ENCODE assay signal across 13 cellular contexts in genomic region chr11:65793144-65793581, GRCh38. TPM values are rescaled to one million over a fixed set of nuclear protein-coding genes. Genes with fewer than 3 reads are reported as not detected.
DNase-seq lines count a peak whose midpoint lies in the region; ATAC-seq, FAIRE-seq and TF ChIP-seq lines count a peak whose summit lies in the region.
"Had no signal": no experiment of that assay in that cellular context is flagged by ENCODE, and none has a peak within 500 bp of the region (broad histone marks: within the 10 kb centered on the region; RNA-seq: fewer than 3 reads in every experiment).

No MANE protein-coding gene starts in this region.

- no peak for TF ChIP-seq CTCF in foreskin keratinocyte (conservative IDR thresholded peaks at IDR 0.05)
- no peak for TF ChIP-seq CTCF in suprapubic skin (IDR thresholded peaks at IDR 0.05)

- no peaks in the 10 kb centered on the region for H3K4me1 ChIP-seq in foreskin keratinocyte
- peaks cover 55% of the 10 kb centered on the region for H3K4me1 ChIP-seq in suprapubic skin

- no peak for TF ChIP-seq EP300 in suprapubic skin (IDR thresholded peaks at IDR 0.05)

- no peak for TF ChIP-seq POLR2A in suprapubic skin (IDR thresholded peaks at IDR 0.05)
- no peak for TF ChIP-seq POLR2A in GM12891 (IDR thresholded peaks at IDR 0.05; ENCODE audit: low read depth, low read length)

- DNase-seq in NCI-H345 (lab: John Stamatoyannopoulos, UW): peak; percentile 57
- DNase-seq in NCI-H345 treated with DMSO at 0.1 percent for 48 hours (lab: John Stamatoyannopoulos, UW; ENCODE audit: unreplicated experiment): no peak
- peak; percentile 34 for DNase-seq in NCI-H774 (lab: John Stamatoyannopoulos, UW)
- DNase-seq in foreskin keratinocyte: peak; percentile 59 to 78
- peak; percentile 83 to 84 for DNase-seq in suprapubic skin (ENCODE audit: low spot score in 2 of 2)
- no peak for DNase-seq in GM12891 (ENCODE audit: insufficient read length, low spot score)
- DNase-seq: activated T-cell treated with anti-CD3 and anti-CD28 coated beads, Interleukin-2, amount 50 U/mL, for 4 hours; EL; erythroblast; Karpas-422 had no signal

- no peak overlapping the region for H3K27ac ChIP-seq in foreskin keratinocyte
- H3K27ac ChIP-seq in suprapubic skin: peak overlapping the region; percentile 76

- ATAC-seq in foreskin keratinocyte: peak; percentile 84
- no peak for ATAC-seq in HG02678 (IDR thresholded peaks at IDR 0.05; ENCODE audit: unreplicated experiment)
- ATAC-seq in HG03039 (IDR thresholded peaks at IDR 0.05; ENCODE audit: unreplicated experiment): no peak
- ATAC-seq: activated T-cell treated with anti-CD3 and anti-CD28 coated beads, Interleukin-2, amount 50 U/mL, for 4 hours had no signal

- peak overlapping the region; percentile 19 for H3K4me3 ChIP-seq in suprapubic skin

- WGBS in suprapubic skin: 55% methylated on average over 14 of the region's 16 CpGs

- no peaks in the 10 kb centered on the region for H3K9me3 ChIP-seq in suprapubic skin

- H3K36me3 ChIP-seq in suprapubic skin: peaks cover 9% of the 10 kb centered on the region

- H3K27me3 ChIP-seq in foreskin keratinocyte: peaks cover 39% of the 10 kb centered on the region
- peaks cover 17% of the 10 kb centered on the region for H3K27me3 ChIP-seq in suprapubic skin

- no peak for FAIRE-seq in GM12891 (lab: Jason Lieb, UNC)

TF ChIP-seq in GM12891, 5 proteins besides CTCF, POLR2A, EP300 and RAD21:
- no peak for TF ChIP-seq TAF1 (IDR thresholded peaks at IDR 0.05; ENCODE audit: low read depth, low read length)
- TF ChIP-seq SPI1 (IDR thresholded peaks at IDR 0.05; ENCODE audit: low read depth, low read length): no peak
- no peak for TF ChIP-seq POLR2AphosphoS5 (IDR thresholded peaks at IDR 0.05; ENCODE audit: low read depth, low read length)
- TF ChIP-seq PAX5 (IDR thresholded peaks at IDR 0.05; ENCODE audit: insufficient read depth, low read length, severe bottlenecking): no peak
- TF ChIP-seq POU2F2 (IDR thresholded peaks at IDR 0.05; ENCODE audit: low read depth, low read length): no peak

RNA-seq across cellular contexts. Expression of gene OVOL1, which starts 6.3 kb away (rescaled TPM):
- 0.42 and 0.65 TPM in 2 replicates for total RNA-seq in foreskin keratinocyte
- polyA plus RNA-seq in foreskin keratinocyte: 0.36 and 0.46 TPM in 2 replicates
- 100 to 1,000 TPM in 2 of 4 donors, 10 to 100 TPM in 2; 64.4 to 196 (median 121) TPM for total RNA-seq in suprapubic skin
- 0.09 TPM for polyA plus RNA-seq in GM12891 (2012; ENCODE audit: low read depth, missing spikeins)
- total RNA-seq: OCI-LY7 had no signal

RNA-seq across cellular contexts. Expression of gene AP5B1, which starts 12.4 kb away (rescaled TPM):
- total RNA-seq in foreskin keratinocyte (10.8 and 11.8 TPM in 2 replicates), suprapubic skin (10 to 100 TPM; 26.3 to 55.9 (median 38.1) TPM)
- polyA plus RNA-seq in foreskin keratinocyte: 5.9 TPM in 2 replicates
- polyA plus RNA-seq in GM12891 (2012; ENCODE audit: low read depth, missing spikeins): 4.8 TPM

RNA-seq across cellular contexts. Expression of gene SNX32, which starts 40.6 kb away (rescaled TPM):
- total RNA-seq in foreskin keratinocyte (0.07 and 0.11 TPM in 2 replicates), suprapubic skin (1 to 10 TPM in 1 of 4 donors, under 1 TPM in 1, not detected in 2; 0.76 to 1.1 TPM)
- polyA plus RNA-seq in foreskin keratinocyte: 0.11 and 0.22 TPM in 2 replicates
- 1.4 TPM for polyA plus RNA-seq in GM12891 (2012; ENCODE audit: low read depth, missing spikeins)
- total RNA-seq: OCI-LY7 had no signal

Comparison
In these comparisons a context has a peak if more than half of its experiments do, and no peak if none do; other contexts are left out.
1. DNase-seq: peak in NCI-H345 (single experiment), NCI-H774 (single experiment), foreskin keratinocyte (2 of 2) and suprapubic skin (2 of 2); none in NCI-H345 treated with DMSO at 0.1 percent for 48 hours (single experiment) and GM12891 (single experiment).
2. RNA of gene OVOL1, which starts 6.3 kb away (total RNA-seq): 64.4 to 196 TPM in suprapubic skin; 0.42 to 0.65 TPM in foreskin keratinocyte; every median in the first group is over 10 times any median in the second.